Comparison of ENCODE assay signal across 9 cellular contexts in genomic region chr19:55283548-55284393, GRCh38. TPM values are rescaled to one million over a fixed set of nuclear protein-coding genes. Genes with fewer than 3 reads are reported as not detected.
DNase-seq lines count a peak whose midpoint lies in the region; ATAC-seq and TF ChIP-seq lines count a peak whose summit lies in the region.
"Had no signal": no experiment of that assay in that cellular context is flagged by ENCODE, and none has a peak within 500 bp of the region (broad histone marks: within the 10 kb centered on the region; RNA-seq: fewer than 3 reads in every experiment).

Gene BRSK1, plus strand, starts transcription at chr19:55283997. Its CDS starts 446 bp downstream, at chr19:55284443.

- TF ChIP-seq POLR2A in gastroesophageal sphincter (IDR thresholded peaks at IDR 0.05): no peak

- peaks cover 0 to 54% (median 16%) of the 10 kb centered on the region in 3 donors for H3K4me1 ChIP-seq in gastroesophageal sphincter

- no peaks in the 10 kb centered on the region for H3K9me3 ChIP-seq in gastroesophageal sphincter

- no peak for TF ChIP-seq EP300 in gastroesophageal sphincter (IDR thresholded peaks at IDR 0.05)

- peak within 1 kb of the TSS; percentile 81 to 93 (median 90) for H3K27ac ChIP-seq in gastroesophageal sphincter
- H3K27ac ChIP-seq: PC-9 had no signal

- H3K27me3 ChIP-seq in gastroesophageal sphincter: peaks cover 11% of the 10 kb centered on the region

- 16 to 23% methylated on average over 5 of the region's 47 CpGs for WGBS in gastroesophageal sphincter (ENCODE audit: low coverage in 1 of 2), 2 donors

- peak; percentile 25 for DNase-seq in GM04504 (ENCODE audit: low read depth)
- peak; percentile 73 to 83 for DNase-seq in NCI-H524 (lab: John Stamatoyannopoulos, UW)
- DNase-seq in activated T-helper 9 cell treated with anti-CD3 and anti-CD28 coated beads, Interleukin-2, amount 50 U/mL, for 16 hours (ENCODE audit: low read depth): peak; percentile 26
- peak; percentile 87 for DNase-seq in putamen (ENCODE audit: low spot score)

- peak within 1 kb of the TSS; percentile 69 to 87 for H3K4me3 ChIP-seq in gastroesophageal sphincter
- H3K4me3 ChIP-seq: PC-9 had no signal

- peak; percentile 12 for ATAC-seq in gastroesophageal sphincter
- no peak for ATAC-seq in HG03045 (IDR thresholded peaks at IDR 0.05; ENCODE audit: unreplicated experiment)
- ATAC-seq in GM21381 (IDR thresholded peaks at IDR 0.05; ENCODE audit: unreplicated experiment): no peak
- no peak for ATAC-seq in HG03439 (IDR thresholded peaks at IDR 0.05; ENCODE audit: unreplicated experiment)

- peaks cover 0 to 11% of the 10 kb centered on the region in 2 donors for H3K36me3 ChIP-seq in gastroesophageal sphincter

- TF ChIP-seq CTCF in gastroesophageal sphincter (IDR thresholded peaks at IDR 0.05): no peak

RNA-seq across cellular contexts. Expression of gene BRSK1, which starts in this region (rescaled TPM):
- total RNA-seq in gastroesophageal sphincter: 10 to 100 TPM in 1 of 4 donors, 1 to 10 TPM in 3; 4.0 to 19.8 (median 8.8) TPM

Comparison
In these comparisons a context has a peak if more than half of its experiments do, and no peak if none do; other contexts are left out.
1. DNase-seq: peak in every context shown above with its lines; median percentile 87 in putamen; 78 in NCI-H524; 26 in activated T-helper 9 cell treated with anti-CD3 and anti-CD28 coated beads, Interleukin-2, amount 50 U/mL, for 16 hours; 25 in GM04504.